14 cellular contexts compared by ENCODE assay signal in the genomic region with DNA sequence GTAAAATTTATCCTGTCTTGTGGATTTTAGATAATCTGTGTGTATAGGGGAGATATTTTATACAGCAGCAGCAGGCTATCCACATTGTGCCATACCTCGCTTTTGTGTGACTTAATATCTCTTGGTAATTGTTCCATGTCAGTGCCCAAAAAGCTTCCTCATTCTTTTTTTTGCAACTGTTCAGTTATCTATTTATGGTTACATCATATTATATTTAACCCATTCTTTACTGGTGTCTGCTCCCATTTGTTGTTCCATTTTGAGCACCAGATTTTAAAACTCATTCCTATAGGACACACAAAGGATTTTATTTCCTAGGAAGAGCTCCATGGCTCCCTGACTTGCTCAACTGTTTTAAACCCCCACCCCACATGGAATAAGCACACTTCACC.
DNase-seq lines count a peak whose midpoint lies in the region; ATAC-seq and TF ChIP-seq lines count a peak whose summit lies in the region.
"Had no signal": no experiment of that assay in that cellular context is flagged by ENCODE, and none has a peak within 500 bp of the region (broad histone marks: within the 10 kb centered on the region; RNA-seq: fewer than 3 reads in every experiment).

No MANE protein-coding gene starts in this region.

- no peaks in the 10 kb centered on the region for H3K27me3 ChIP-seq in effector memory CD4-positive, alpha-beta T cell (replicated peaks; ENCODE audit: control insufficient read depth, insufficient read depth, low read length, poor library complexity, severe bottlenecking)
- no peaks in the 10 kb centered on the region; the same call in 1 of the 2 replicates for H3K27me3 ChIP-seq in SK-N-SH (ENCODE audit: insufficient read depth)

- H3K9me3 ChIP-seq in OCI-LY7 (ENCODE audit: low read length) (peaks cover 13% of the 10 kb centered on the region; the same call in 1 of the 2 replicates), SK-N-SH (no peaks in the 10 kb centered on the region)
- no peaks in the 10 kb centered on the region for H3K9me3 ChIP-seq in effector memory CD4-positive, alpha-beta T cell (ENCODE audit: control insufficient read depth, low read length)

- no peaks in the 10 kb centered on the region for H3K9me2 ChIP-seq in OCI-LY7 (ENCODE audit: insufficient read depth, low read length)
- no peaks in the 10 kb centered on the region for H3K9me2 ChIP-seq in SK-N-SH

- TF ChIP-seq EP300 in SK-N-SH (IDR thresholded peaks at IDR 0.05; ENCODE audit: borderline replicate concordance in 1 of 2, low read depth in 1 of 2, low read length in 1 of 2) = no peak

- intact Hi-C loops in OCI-LY7 (cut with micrococcal nuclease; ENCODE audit: unreplicated experiment) = loop anchor here (1.0 to 5.0 kb wide), 4 partner anchors 21 to 574 kb away; partner anchors contain the start of genes FAM98B and RASGRP1

- H3K4me2 ChIP-seq in OCI-LY7 (ENCODE audit: low read length) (peak overlapping the region; percentile 74), SK-N-SH (no peak overlapping the region)

- 93% methylated on average over 1 of the region's 1 CpG for WGBS in SK-N-SH (ENCODE audit: low lambda C conversion rate)

- CTCF ChIA-PET in OCI-LY7 (lab: Charles Lee; ENCODE audit: unreplicated experiment) = no interaction called here
- CTCF ChIA-PET in SK-N-SH (lab: Yijun Ruan, JAX) = interaction anchor here (1.0 to 1.6 kb wide), 2 partner anchors 32 to 49 kb away, joined by 4 to 5 read pairs; no protein-coding TSS in a partner anchor

- no peaks in the 10 kb centered on the region for H3K9me3 Mint-ChIP-seq in stimulated activated naive CD8-positive, alpha-beta T cell treated with anti-CD3 and anti-CD28 coated beads, Interleukin-15, Interleukin-2, amounts not matched to agents 100 ng/mL and 50 ng/mL, for 24 hours

- no peaks in the 10 kb centered on the region for H3K27me3 Mint-ChIP-seq in stimulated activated naive CD8-positive, alpha-beta T cell treated with anti-CD3 and anti-CD28 coated beads, Interleukin-15, Interleukin-2, amounts not matched to agents 100 ng/mL and 50 ng/mL, for 24 hours

- no peak for DNase-seq in stimulated activated naive CD8-positive, alpha-beta T cell treated with anti-CD3 and anti-CD28 coated beads, Interleukin-15, Interleukin-2, amounts not matched to agents 100 U/mL and 50 U/mL, for 24 hours
- DNase-seq in OCI-LY7 (ENCODE audit: low spot score) (peak; percentile 81), Ammon's horn (ENCODE audit: low spot score) (no peak), SW 1271 (lab: John Stamatoyannopoulos, UW) (no peak), SK-N-SH (no peak)
- DNase-seq in effector memory CD4-positive, alpha-beta T cell = no peak
- DNase-seq in activated CD4-positive, CD25-positive, alpha-beta regulatory T cell treated with anti-CD3 and anti-CD28 coated beads, Interleukin-2, amount 50 U/mL, for 72 hours = no peak
- DNase-seq: activated CD8-positive, alpha-beta memory T cell treated with anti-CD3 and anti-CD28 coated beads for 24 hours; aorta; dorsolateral prefrontal cortex; foreskin fibroblast; NCI-H146; stimulated activated CD4-positive, alpha-beta T cell treated with anti-CD3 and anti-CD28 coated beads, Interleukin-2, amount 100 ng/mL, for 48 hours had no signal

- peaks cover 5% of the 10 kb centered on the region for H3K36me3 Mint-ChIP-seq in stimulated activated naive CD8-positive, alpha-beta T cell treated with anti-CD3 and anti-CD28 coated beads, Interleukin-15, Interleukin-2, amounts not matched to agents 100 ng/mL and 50 ng/mL, for 24 hours (ENCODE audit: low read depth)

- ATAC-seq in stimulated activated naive CD8-positive, alpha-beta T cell treated with anti-CD3 and anti-CD28 coated beads, Interleukin-15, Interleukin-2, amounts not matched to agents 100 U/mL and 50 U/mL, for 24 hours = no peak

- peak overlapping the region; percentile 70 for H3K4me3 Mint-ChIP-seq in stimulated activated naive CD8-positive, alpha-beta T cell treated with anti-CD3 and anti-CD28 coated beads, Interleukin-15, Interleukin-2, amounts not matched to agents 100 ng/mL and 50 ng/mL, for 24 hours

- H3K4me1 Mint-ChIP-seq in stimulated activated naive CD8-positive, alpha-beta T cell treated with anti-CD3 and anti-CD28 coated beads, Interleukin-15, Interleukin-2, amounts not matched to agents 100 ng/mL and 50 ng/mL, for 24 hours (ENCODE audit: low read depth) = peaks cover 88% of the 10 kb centered on the region

- TF ChIP-seq CTCF in OCI-LY7 (conservative IDR thresholded peaks at IDR 0.05; ENCODE audit: low read length) = no peak
- no peak for TF ChIP-seq CTCF in SK-N-SH (IDR thresholded peaks at IDR 0.05)

- H3K9ac ChIP-seq in SK-N-SH = no peak overlapping the region

- H3K79me2 ChIP-seq in OCI-LY7 (ENCODE audit: insufficient read depth, low read depth, low read length) (no peaks in the 10 kb centered on the region), SK-N-SH (ENCODE audit: insufficient read depth) (no peaks in the 10 kb centered on the region)

- H3K27ac ChIP-seq in OCI-LY7 (ENCODE audit: low read depth, low read length, poor library complexity, severe bottlenecking) (peak overlapping the region; percentile 93), SK-N-SH (ENCODE audit: low read depth in 2 of 2, low read length in 1 of 2) (no peak overlapping the region)
- peak overlapping the region; percentile 76 for H3K27ac ChIP-seq in effector memory CD4-positive, alpha-beta T cell (ENCODE audit: insufficient read depth, low read length, poor library complexity, severe bottlenecking)
- H3K27ac ChIP-seq: dorsolateral prefrontal cortex had no signal

- no peaks in the 10 kb centered on the region for H3F3A ChIP-seq in SK-N-SH (replicated peaks; ENCODE audit: insufficient read depth)

- TF ChIP-seq RAD21 in SK-N-SH (IDR thresholded peaks at IDR 0.05; ENCODE audit: low read length) = no peak

- H2AFZ ChIP-seq in OCI-LY7 (ENCODE audit: low read length) = peak overlapping the region; percentile 94
- H2AFZ ChIP-seq in SK-N-SH (ENCODE audit: low read depth) = no peak overlapping the region

- no TSS peak for BruUV-seq in OCI-LY7 (replicated peaks; lab: Mats Ljungman, UMichigan)

- H4K20me1 ChIP-seq in OCI-LY7 (ENCODE audit: insufficient read depth, low read length) (no peaks in the 10 kb centered on the region), SK-N-SH (ENCODE audit: insufficient read depth) (no peaks in the 10 kb centered on the region)

- peaks cover 11% of the 10 kb centered on the region for H3K36me3 ChIP-seq in OCI-LY7 (ENCODE audit: insufficient read depth, low read length)
- H3K36me3 ChIP-seq in effector memory CD4-positive, alpha-beta T cell (ENCODE audit: control insufficient read depth, insufficient read depth, low read length) = no peaks in the 10 kb centered on the region
- H3K36me3 ChIP-seq in SK-N-SH (replicated peaks in 1 of 2; ENCODE audit: control insufficient read depth in 1 of 2, insufficient read depth in 2 of 2, low read length in 1 of 2) = no peaks in the 10 kb centered on the region

- POLR2A ChIA-PET in OCI-LY7 (lab: Charles Lee) (interaction anchor here (0.9 to 6.1 kb wide), 8 partner anchors 9 to 147 kb away, joined by 3 to 59 read pairs (median 6); no protein-coding TSS in a partner anchor), SK-N-SH (lab: Yijun Ruan, JAX) (no interaction called here)

- peaks cover 40% of the 10 kb centered on the region for H3K4me1 ChIP-seq in OCI-LY7 (ENCODE audit: insufficient read depth, low read length, poor library complexity, severe bottlenecking)
- peaks cover 52% of the 10 kb centered on the region for H3K4me1 ChIP-seq in effector memory CD4-positive, alpha-beta T cell (ENCODE audit: control insufficient read depth, insufficient read depth, low read length, poor library complexity, severe bottlenecking)
- no peaks in the 10 kb centered on the region for H3K4me1 ChIP-seq in SK-N-SH (ENCODE audit: control insufficient read depth in 1 of 2, insufficient read depth in 2 of 2, low read depth in 1 of 2, low read length in 1 of 2)

- H3K27ac Mint-ChIP-seq in stimulated activated naive CD8-positive, alpha-beta T cell treated with anti-CD3 and anti-CD28 coated beads, Interleukin-15, Interleukin-2, amounts not matched to agents 100 ng/mL and 50 ng/mL, for 24 hours = peak overlapping the region; percentile 81

- peak overlapping the region; percentile 53 for H3K4me3 ChIP-seq in OCI-LY7 (ENCODE audit: low read depth, low read length, poor library complexity, severe bottlenecking)
- H3K4me3 ChIP-seq in effector memory CD4-positive, alpha-beta T cell (ENCODE audit: insufficient read depth, low read depth, low read length, poor library complexity, severe bottlenecking) = peak overlapping the region; percentile 18
- H3K4me3 ChIP-seq in SK-N-SH (ENCODE audit: low read depth in 2 of 2, low read length in 1 of 2) = no peak overlapping the region
- H3K4me3 ChIP-seq: dorsolateral prefrontal cortex had no signal

TF ChIP-seq in SK-N-SH, 30 proteins besides CTCF, POLR2A, EP300 and RAD21:
- TF ChIP-seq ELF1 (IDR thresholded peaks at IDR 0.05) (no peak), MXI1 (IDR thresholded peaks at IDR 0.05; ENCODE audit: low read depth, low read length) (no peak), FOSL2 (IDR thresholded peaks at IDR 0.05; ENCODE audit: borderline replicate concordance, low read depth) (no peak), MAX (IDR thresholded peaks at IDR 0.05; ENCODE audit: low read depth) (no peak), USF2 (IDR thresholded peaks at IDR 0.05; ENCODE audit: borderline replicate concordance, low read depth, low read length) (no peak)

Comparison
In these comparisons a context has a peak if more than half of its experiments do, and no peak if none do; other contexts are left out.
1. H3K27ac ChIP-seq: peak in OCI-LY7 (single experiment) and effector memory CD4-positive, alpha-beta T cell (single experiment); none in SK-N-SH (0 of 2).
2. H3K4me3 ChIP-seq: peak in OCI-LY7 (single experiment) and effector memory CD4-positive, alpha-beta T cell (single experiment); none in SK-N-SH (0 of 2).